11 cellular contexts compared by ENCODE assay signal in the genomic region with DNA sequence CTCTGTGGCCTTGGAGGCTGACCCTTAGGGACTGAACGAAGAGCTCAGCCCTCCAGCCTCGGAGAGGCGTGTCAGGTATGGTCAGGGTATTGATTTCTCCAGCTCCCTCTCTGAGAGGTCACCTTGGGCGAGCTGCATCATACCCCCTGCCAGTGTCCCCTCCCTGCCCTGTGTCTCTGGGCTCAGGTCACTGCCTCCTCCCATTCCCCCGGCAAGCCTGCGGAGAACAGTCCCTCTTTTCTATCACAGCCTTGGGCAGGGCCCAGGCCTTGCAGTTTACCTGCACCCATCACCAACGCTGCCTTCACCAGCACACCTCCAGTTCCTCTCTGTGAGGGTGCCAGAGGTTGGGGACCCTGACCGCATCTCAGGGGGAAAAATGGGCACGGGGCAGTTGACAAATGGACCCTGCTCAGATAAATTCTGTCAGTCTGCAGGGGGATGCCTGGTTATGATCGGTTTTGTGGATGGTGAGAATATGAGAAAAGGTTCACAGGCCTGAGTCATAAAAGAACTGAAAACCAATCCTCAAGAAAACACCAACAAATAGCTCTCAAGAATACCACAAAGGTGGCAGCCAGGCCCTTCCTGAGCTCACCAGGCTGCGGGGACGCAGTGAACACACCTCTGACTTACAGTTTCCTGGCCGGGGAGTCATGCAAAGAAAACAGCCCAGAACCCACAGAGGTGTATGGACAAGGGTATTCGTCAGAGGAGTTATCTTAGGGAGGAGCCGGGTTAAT. TPM values are rescaled to one million over a fixed set of nuclear protein-coding genes. Genes with fewer than 3 reads are reported as not detected.
DNase-seq lines count a peak whose midpoint lies in the region; ATAC-seq and TF ChIP-seq lines count a peak whose summit lies in the region.
"Had no signal": no experiment of that assay in that cellular context is flagged by ENCODE, and none has a peak within 500 bp of the region (broad histone marks: within the 10 kb centered on the region; RNA-seq: fewer than 3 reads in every experiment).

No MANE protein-coding gene starts in this region.

- 68% methylated on average over 13 of the region's 15 CpGs for WGBS in SK-N-SH (ENCODE audit: low lambda C conversion rate)

- TF ChIP-seq EP300 in SK-N-SH (IDR thresholded peaks at IDR 0.05; ENCODE audit: borderline replicate concordance in 1 of 2, low read depth in 1 of 2, low read length in 1 of 2): no peak

- TF ChIP-seq CTCF in SK-N-SH (IDR thresholded peaks at IDR 0.05): no peak

- peaks cover 6% of the 10 kb centered on the region; the same call in 1 of the 2 replicates for H3K27me3 ChIP-seq in SK-N-SH (ENCODE audit: insufficient read depth)
- H3K27me3 ChIP-seq: left lung had no signal

- no peaks in the 10 kb centered on the region for H3K36me3 Mint-ChIP-seq in T-helper 2 cell treated with Interferon-gamma antibody and Interleukin-4, amounts not matched to agents 5 μg/mL and 100 μg/mL, for 36 hours (ENCODE audit: low read depth)

- no peaks in the 10 kb centered on the region for H3F3A ChIP-seq in SK-N-SH (replicated peaks; ENCODE audit: insufficient read depth)

- peak overlapping the region; percentile 3 for H3K4me3 Mint-ChIP-seq in T-helper 2 cell treated with Interferon-gamma antibody and Interleukin-4, amounts not matched to agents 5 μg/mL and 100 μg/mL, for 36 hours

- POLR2A ChIA-PET in SK-N-SH (lab: Yijun Ruan, JAX): no interaction called here

- no peak for ATAC-seq in SK-N-SH treated with all-trans-retinoic acid at 6 μM for 48 hours
- ATAC-seq: left lung had no signal

- no peak overlapping the region for H3K27ac ChIP-seq in SK-N-SH (ENCODE audit: low read depth in 2 of 2, low read length in 1 of 2)
- H3K27ac ChIP-seq: A549, left lung had no signal

- H3K4me1 ChIP-seq in SK-N-SH (ENCODE audit: control insufficient read depth in 1 of 2, insufficient read depth in 2 of 2, low read depth in 1 of 2, low read length in 1 of 2): no peaks in the 10 kb centered on the region; a peak in 1 of 4 replicates
- H3K4me1 ChIP-seq: A549, left lung had no signal

- no peaks in the 10 kb centered on the region for H3K9me3 ChIP-seq in SK-N-SH
- H3K9me3 ChIP-seq: A549, left lung had no signal

- H3K4me2 ChIP-seq in SK-N-SH: no peak overlapping the region
- H3K4me2 ChIP-seq: A549 had no signal

- H2AFZ ChIP-seq in SK-N-SH (ENCODE audit: low read depth): no peak overlapping the region

- no peak for TF ChIP-seq RAD21 in SK-N-SH (IDR thresholded peaks at IDR 0.05; ENCODE audit: low read length)

- peaks cover 8% of the 10 kb centered on the region for H3K27me3 Mint-ChIP-seq in T-helper 2 cell treated with Interferon-gamma antibody and Interleukin-4, amounts not matched to agents 5 μg/mL and 100 μg/mL, for 36 hours (ENCODE audit: low read depth)

- no peak overlapping the region for H3K9ac ChIP-seq in SK-N-SH

- no peaks in the 10 kb centered on the region for H3K79me2 ChIP-seq in SK-N-SH (ENCODE audit: insufficient read depth)

- no peaks in the 10 kb centered on the region for H3K9me3 Mint-ChIP-seq in T-helper 2 cell treated with Interferon-gamma antibody and Interleukin-4, amounts not matched to agents 5 μg/mL and 100 μg/mL, for 36 hours

- peaks cover 10% of the 10 kb centered on the region for H3K4me1 Mint-ChIP-seq in T-helper 2 cell treated with Interferon-gamma antibody and Interleukin-4, amounts not matched to agents 5 μg/mL and 100 μg/mL, for 36 hours (ENCODE audit: low read depth)

- peak; percentile 27 for DNase-seq in SK-N-SH
- peak; percentile 50 for DNase-seq in T-helper 2 cell treated with Interferon-gamma antibody and Interleukin-4, amounts not matched to agents 5 μg/mL and 100 μg/mL, for 36 hours (ENCODE audit: low spot score)
- peak; percentile 22 for DNase-seq in glomerular visceral epithelial cell (ENCODE audit: extremely low spot score)
- DNase-seq in stimulated activated CD8-positive, alpha-beta memory T cell treated with anti-CD3 and anti-CD28 coated beads, Interleukin-7, amount 100 ng/mL, for 24 hours (ENCODE audit: low read depth): peak; percentile 22
- DNase-seq in iPS-NIHi11 (ENCODE audit: low spot score): no peak
- DNase-seq in NCI-H2227 treated with DMSO at 0.1 percent for 48 hours (lab: John Stamatoyannopoulos, UW): no peak
- DNase-seq in NCI-H2196 treated with DMSO at 0.1 percent for 48 hours (lab: John Stamatoyannopoulos, UW; ENCODE audit: unreplicated experiment): no peak
- DNase-seq: NCI-H748 treated with DMSO at 0.1 percent for 48 hours had no signal

- H3K9me2 ChIP-seq in SK-N-SH: no peaks in the 10 kb centered on the region

- no peaks in the 10 kb centered on the region for H3K36me3 ChIP-seq in SK-N-SH (replicated peaks in 1 of 2; ENCODE audit: control insufficient read depth in 1 of 2, insufficient read depth in 2 of 2, low read length in 1 of 2)
- H3K36me3 ChIP-seq: left lung had no signal

- H4K20me1 ChIP-seq in SK-N-SH (ENCODE audit: insufficient read depth): no peaks in the 10 kb centered on the region

- no peak overlapping the region for H3K4me3 ChIP-seq in SK-N-SH (ENCODE audit: low read depth in 2 of 2, low read length in 1 of 2)
- H3K4me3 ChIP-seq: A549, left lung had no signal

- peak overlapping the region; percentile 24 for H3K27ac Mint-ChIP-seq in T-helper 2 cell treated with Interferon-gamma antibody and Interleukin-4, amounts not matched to agents 5 μg/mL and 100 μg/mL, for 36 hours

- CTCF ChIA-PET in SK-N-SH (lab: Yijun Ruan, JAX): interaction anchor here (1.2 to 2.3 kb wide), 3 partner anchors 8 to 130 kb away, joined by 3 to 7 read pairs (median 6); no protein-coding TSS in a partner anchor

TF ChIP-seq in SK-N-SH, 30 proteins besides CTCF, POLR2A, EP300 and RAD21 (continues in another document):
- no peak for TF ChIP-seq RXRA (IDR thresholded peaks at IDR 0.05; ENCODE audit: borderline replicate concordance, low read depth)
- no peak for TF ChIP-seq SMC3 (IDR thresholded peaks at IDR 0.05; ENCODE audit: low read depth, low read length)
- TF ChIP-seq NRF1 (IDR thresholded peaks at IDR 0.05; ENCODE audit: low read depth, low read length): no peak
- no peak for TF ChIP-seq TAF1 (IDR thresholded peaks at IDR 0.05; ENCODE audit: borderline replicate concordance, low read depth, low read length)
- TF ChIP-seq, protein P1, sequence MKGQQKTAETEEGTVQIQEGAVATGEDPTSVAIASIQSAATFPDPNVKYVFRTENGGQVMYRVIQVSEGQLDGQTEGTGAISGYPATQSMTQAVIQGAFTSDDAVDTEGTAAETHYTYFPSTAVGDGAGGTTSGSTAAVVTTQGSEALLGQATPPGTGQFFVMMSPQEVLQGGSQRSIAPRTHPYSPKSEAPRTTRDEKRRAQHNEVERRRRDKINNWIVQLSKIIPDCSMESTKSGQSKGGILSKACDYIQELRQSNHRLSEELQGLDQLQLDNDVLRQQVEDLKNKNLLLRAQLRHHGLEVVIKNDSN (IDR thresholded peaks at IDR 0.05; ENCODE audit: borderline replicate concordance, low read depth): no peak
- TF ChIP-seq NFIC (IDR thresholded peaks at IDR 0.05; ENCODE audit: borderline replicate concordance): no peak
- TF ChIP-seq TCF12 (IDR thresholded peaks at IDR 0.05): no peak
- no peak for TF ChIP-seq EZH2phosphoT487 (IDR thresholded peaks at IDR 0.05; ENCODE audit: borderline replicate concordance, low read depth)

TF ChIP-seq in SK-N-SH treated with all-trans-retinoic acid at 6 μM for 48 hours, 23 proteins besides CTCF, POLR2A, EP300 and RAD21:
- no peak for TF ChIP-seq CSDC2 (CRISPR knock-in tag; IDR thresholded peaks at IDR 0.05)
- TF ChIP-seq, protein P2, sequence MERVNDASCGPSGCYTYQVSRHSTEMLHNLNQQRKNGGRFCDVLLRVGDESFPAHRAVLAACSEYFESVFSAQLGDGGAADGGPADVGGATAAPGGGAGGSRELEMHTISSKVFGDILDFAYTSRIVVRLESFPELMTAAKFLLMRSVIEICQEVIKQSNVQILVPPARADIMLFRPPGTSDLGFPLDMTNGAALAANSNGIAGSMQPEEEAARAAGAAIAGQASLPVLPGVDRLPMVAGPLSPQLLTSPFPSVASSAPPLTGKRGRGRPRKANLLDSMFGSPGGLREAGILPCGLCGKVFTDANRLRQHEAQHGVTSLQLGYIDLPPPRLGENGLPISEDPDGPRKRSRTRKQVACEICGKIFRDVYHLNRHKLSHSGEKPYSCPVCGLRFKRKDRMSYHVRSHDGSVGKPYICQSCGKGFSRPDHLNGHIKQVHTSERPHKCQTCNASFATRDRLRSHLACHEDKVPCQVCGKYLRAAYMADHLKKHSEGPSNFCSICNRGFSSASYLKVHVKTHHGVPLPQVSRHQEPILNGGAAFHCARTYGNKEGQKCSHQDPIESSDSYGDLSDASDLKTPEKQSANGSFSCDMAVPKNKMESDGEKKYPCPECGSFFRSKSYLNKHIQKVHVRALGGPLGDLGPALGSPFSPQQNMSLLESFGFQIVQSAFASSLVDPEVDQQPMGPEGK (CRISPR knock-in tag; IDR thresholded peaks at IDR 0.05; ENCODE audit: borderline replicate concordance): no peak
- TF ChIP-seq ZNF70 (CRISPR knock-in tag; IDR thresholded peaks at IDR 0.05): no peak
- no peak for TF ChIP-seq ARNTL (CRISPR knock-in tag; IDR thresholded peaks at IDR 0.05; ENCODE audit: borderline replicate concordance, low read depth)
- no peak for TF ChIP-seq ZFP30 (CRISPR knock-in tag; IDR thresholded peaks at IDR 0.05)
- TF ChIP-seq, protein P3, sequence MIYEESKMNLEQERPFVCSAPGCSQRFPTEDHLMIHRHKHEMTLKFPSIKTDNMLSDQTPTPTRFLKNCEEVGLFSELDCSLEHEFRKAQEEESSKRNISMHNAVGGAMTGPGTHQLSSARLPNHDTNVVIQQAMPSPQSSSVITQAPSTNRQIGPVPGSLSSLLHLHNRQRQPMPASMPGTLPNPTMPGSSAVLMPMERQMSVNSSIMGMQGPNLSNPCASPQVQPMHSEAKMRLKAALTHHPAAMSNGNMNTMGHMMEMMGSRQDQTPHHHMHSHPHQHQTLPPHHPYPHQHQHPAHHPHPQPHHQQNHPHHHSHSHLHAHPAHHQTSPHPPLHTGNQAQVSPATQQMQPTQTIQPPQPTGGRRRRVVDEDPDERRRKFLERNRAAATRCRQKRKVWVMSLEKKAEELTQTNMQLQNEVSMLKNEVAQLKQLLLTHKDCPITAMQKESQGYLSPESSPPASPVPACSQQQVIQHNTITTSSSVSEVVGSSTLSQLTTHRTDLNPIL (CRISPR knock-in tag; IDR thresholded peaks at IDR 0.05; ENCODE audit: low read depth): no peak

RNA-seq across cellular contexts. Expression of a gene that starts 24.7 kb away (rescaled TPM):
- polyA plus RNA-seq in SK-N-SH (2012; rRNA removed): 5.2 and 7.6 TPM in 2 replicates
- polyA plus RNA-seq in SK-N-SH (2012; cell fraction: cytosol; rRNA removed): 3.4 and 5.5 TPM in 2 replicates
- polyA plus RNA-seq in SK-N-SH (2012; cell fraction: nucleus; rRNA removed): 8.0 and 8.8 TPM in 2 replicates

Comparison
In these comparisons a context has a peak if more than half of its experiments do, and no peak if none do; other contexts are left out.
1. DNase-seq: peak in SK-N-SH (single experiment), T-helper 2 cell treated with Interferon-gamma antibody and Interleukin-4, amounts not matched to agents 5 μg/mL and 100 μg/mL, for 36 hours (single experiment), glomerular visceral epithelial cell (single experiment) and stimulated activated CD8-positive, alpha-beta memory T cell treated with anti-CD3 and anti-CD28 coated beads, Interleukin-7, amount 100 ng/mL, for 24 hours (single experiment); none in iPS-NIHi11 (single experiment), NCI-H2227 treated with DMSO at 0.1 percent for 48 hours (single experiment) and NCI-H2196 treated with DMSO at 0.1 percent for 48 hours (single experiment).